33 cellular contexts compared by ENCODE assay signal in genomic region chr11:10575999-10576398, GRCh38. TPM values are rescaled to one million over a fixed set of nuclear protein-coding genes. Genes with fewer than 3 reads are reported as not detected.
"Had no signal": no experiment of that assay in that cellular context is flagged by ENCODE, and none has a peak within 500 bp of the region (broad histone marks: within the 10 kb centered on the region; RNA-seq: fewer than 3 reads in every experiment).

No MANE protein-coding gene starts in this region.

- H3K4me3 ChIP-seq: cardiac muscle cell, Peyer's patch had no signal

- DNase-seq: activated CD4-positive, alpha-beta memory T cell treated with anti-CD3 and anti-CD28 coated beads, Interleukin-2, amount 10 ng/mL, durations not matched to agents 7 days and 5 days; activated CD4-positive, alpha-beta T cell treated with anti-CD3 and anti-CD28 coated beads for 1 hour; activated CD4-positive, alpha-beta T cell treated with anti-CD3 and anti-CD28 coated beads for 48 hours; activated CD4-positive, CD25-positive, alpha-beta regulatory T cell; activated CD8-positive, alpha-beta memory T cell treated with anti-CD3 and anti-CD28 coated beads for 24 hours; activated CD8-positive, alpha-beta memory T cell treated with anti-CD3 and anti-CD28 coated beads, Interleukin-2, amount 10 ng/mL, durations not matched to agents 7 days and 5 days; activated CD8-positive, alpha-beta memory T cell treated with anti-CD3 and anti-CD28 coated beads, Interleukin-2, amount 50 U/mL, for 48 hours; activated effector memory CD4-positive, alpha-beta T cell treated with Interleukin-2 at 50 U/mL for 16 hours; activated naive CD4-positive, alpha-beta T cell treated with anti-CD3 and anti-CD28 coated beads, Interleukin-2, amount 10 ng/mL, durations not matched to agents 7 days and 5 days; activated naive CD8-positive, alpha-beta T cell treated with anti-CD3 and anti-CD28 coated beads, Interleukin-2, amount 50 U/mL, for 24 hours; activated T-cell treated with anti-CD3 and anti-CD28 coated beads, Interleukin-2, amount 50 U/mL, for 48 hours; anterior cingulate cortex; MM.1S; MV-4-11; NCI-H1092; NCI-H1436 treated with DMSO at 0.1 percent for 48 hours; NCI-H1694 treated with DMSO at 0.1 percent for 48 hours; NCI-H2029; NCI-H345; NCI-H526; NCI-H748 treated with DMSO at 0.1 percent for 48 hours; NK-92 treated with Interleukin-12 subunit alpha and Interleukin-12 subunit beta, amount 100 ng/mL, for 24 hours; Peyer's patch; RPMI8226; T1000; WERI-Rb-1 had no signal

- ATAC-seq: activated CD8-positive, alpha-beta memory T cell treated with anti-CD3 and anti-CD28 coated beads, Interleukin-2, amount 10 ng/mL, durations not matched to agents 7 days and 5 days; activated naive CD8-positive, alpha-beta T cell treated with anti-CD3 and anti-CD28 coated beads, Interleukin-2, amount 50 U/mL, for 24 hours had no signal

- H3K9me3 ChIP-seq: Peyer's patch had no signal

- H3K4me2 ChIP-seq: KMS-11 had no signal

- H3K9ac ChIP-seq: KMS-11 had no signal

- H3K4me1 ChIP-seq: Peyer's patch had no signal

- H3K27ac ChIP-seq: cardiac muscle cell, KMS-11, Peyer's patch, WERI-Rb-1 had no signal

- H3K27me3 ChIP-seq: cardiac muscle cell, Peyer's patch had no signal

- H3K36me3 ChIP-seq: cardiac muscle cell, WERI-Rb-1 had no signal

RNA-seq across cellular contexts. Expression of gene LYVE1, which starts 7.5 kb away (rescaled TPM):
- total RNA-seq: activated CD4-positive, alpha-beta memory T cell treated with anti-CD3 and anti-CD28 coated beads, Interleukin-2, amount 10 ng/mL, durations not matched to agents 7 days and 5 days; activated CD8-positive, alpha-beta memory T cell treated with anti-CD3 and anti-CD28 coated beads, Interleukin-2, amount 10 ng/mL, durations not matched to agents 7 days and 5 days; cardiac muscle cell; LHCN-M2; NCI-H460; PC-3; T-helper 1 cell treated with Interleukin-12 subunit alpha and Interleukin-12 subunit beta and Interleukin-4 antibody, amounts not matched to agents 30 ng/mL and 1 ng/mL, for 36 hours; T-helper 2 cell treated with Interferon-gamma antibody and Interleukin-4, amounts not matched to agents 100 ng/mL and 5 ng/mL, for 36 hours had no signal
- polyA plus RNA-seq: cardiac muscle cell had no signal
